ENCODE assay signal across 19 cellular contexts in the genomic region with DNA sequence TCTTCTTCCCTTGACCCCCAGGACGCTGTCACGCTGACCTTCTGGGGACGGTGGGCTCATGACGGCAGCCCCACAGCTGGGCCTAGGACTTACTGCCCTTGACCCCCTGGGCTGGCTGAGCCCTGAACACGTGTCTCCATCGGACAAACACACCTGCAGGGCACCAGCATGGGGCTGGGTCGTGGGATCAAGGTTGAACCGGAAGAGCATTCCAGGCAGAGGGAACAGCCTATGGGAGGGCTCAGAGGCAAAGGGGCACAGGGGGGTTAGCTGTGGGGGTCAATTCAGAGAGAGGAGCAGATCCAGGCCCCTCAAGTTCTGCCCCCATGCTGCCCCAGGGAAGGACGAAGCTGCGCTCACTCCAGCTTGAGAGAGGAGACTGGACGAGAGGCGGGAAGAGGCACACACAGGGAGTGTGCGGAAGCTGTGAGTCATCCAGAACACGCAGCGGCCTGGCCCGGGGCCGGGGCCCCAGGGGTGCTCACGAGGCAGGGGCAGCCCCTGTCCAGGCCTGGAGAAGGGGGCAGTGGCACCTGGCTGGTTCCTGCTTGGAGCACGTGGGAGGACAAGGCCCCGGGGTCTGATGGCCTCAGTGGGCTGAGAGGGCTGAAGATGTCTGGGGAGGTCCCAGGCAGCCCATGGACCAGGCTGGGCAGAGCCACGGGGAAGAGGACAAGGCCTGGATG. TPM values are rescaled to one million over a fixed set of nuclear protein-coding genes. Genes with fewer than 3 reads are reported as not detected.
DNase-seq lines count a peak whose midpoint lies in the region; ATAC-seq and TF ChIP-seq lines count a peak whose summit lies in the region.
"Had no signal": no experiment of that assay in that cellular context is flagged by ENCODE, and none has a peak within 500 bp of the region (broad histone marks: within the 10 kb centered on the region; RNA-seq: fewer than 3 reads in every experiment).

No MANE protein-coding gene starts in this region.

- H3K4me3 ChIP-seq in mammary epithelial cell (replicated peaks in 1 of 3; ENCODE audit: insufficient read depth in 1 of 3, low read depth in 2 of 3, low read length in 3 of 3) = no peak overlapping the region
- H3K4me3 ChIP-seq: esophagus muscularis mucosa, GM23248 had no signal

- no peak overlapping the region for H3K27ac Mint-ChIP-seq in T-helper 17 cell
- H3K27ac Mint-ChIP-seq: activated naive CD4-positive, alpha-beta T cell treated with anti-CD3 and anti-CD28 coated beads for 36 hours; T-helper 2 cell treated with Interferon-gamma antibody and Interleukin-4, amounts not matched to agents 5 μg/mL and 100 μg/mL, for 36 hours had no signal

- in situ Hi-C loops in mammary epithelial cell (cut with MboI; ENCODE audit: low sequenced_read_pairs in 2 of 2) = no loop called here

- H3K4me3 Mint-ChIP-seq in T-helper 17 cell = no peak overlapping the region
- H3K4me3 Mint-ChIP-seq: activated naive CD4-positive, alpha-beta T cell treated with anti-CD3 and anti-CD28 coated beads for 36 hours; central memory CD8-positive, alpha-beta T cell; T-helper 2 cell treated with Interferon-gamma antibody and Interleukin-4, amounts not matched to agents 5 μg/mL and 100 μg/mL, for 36 hours had no signal

- H2AFZ ChIP-seq in mammary epithelial cell (ENCODE audit: low read depth, low read length) = no peak overlapping the region
- H2AFZ ChIP-seq: GM23248 had no signal

- no peaks in the 10 kb centered on the region for H3K79me2 ChIP-seq in mammary epithelial cell (ENCODE audit: insufficient read depth, low read length)

- TF ChIP-seq CTCF in mammary epithelial cell (conservative IDR thresholded peaks at IDR 0.05 in 1 of 2, IDR thresholded peaks at IDR 0.05 in 1 of 2; ENCODE audit: extremely low read depth in 1 of 2, insufficient read depth in 1 of 2, low read depth in 1 of 2, low read length in 2 of 2) = no peak

- CTCF ChIA-PET in mammary epithelial cell (lab: Charles Lee; ENCODE audit: low non-redundant PET) = no interaction called here

- no TSS peak for BruUV-seq in mammary epithelial cell (replicated peaks; lab: Mats Ljungman, UMichigan)

- peaks cover 6% of the 10 kb centered on the region for H3K9me3 ChIP-seq in mammary epithelial cell (replicated peaks; ENCODE audit: insufficient read depth, low read length)
- no peaks in the 10 kb centered on the region for H3K9me3 ChIP-seq in T-helper 17 cell (ENCODE audit: control insufficient read depth, low read length, poor library complexity, severe bottlenecking)

- peak overlapping the region; percentile 15 for H3K4me2 ChIP-seq in mammary epithelial cell (ENCODE audit: insufficient read depth, low read depth, low read length)

- H3K27ac ChIP-seq in mammary epithelial cell (ENCODE audit: insufficient read depth, low read depth, low read length) = no peak overlapping the region
- H3K27ac ChIP-seq: esophagus muscularis mucosa, GM23248 had no signal

- no peak overlapping the region for H3K9ac ChIP-seq in mammary epithelial cell (ENCODE audit: insufficient read depth, low read length)
- H3K9ac ChIP-seq: GM23248 had no signal

- intact Hi-C loops in mammary epithelial cell (cut with micrococcal nuclease) = no loop called here
- intact Hi-C loops in left ventricle myocardium superior (cut with micrococcal nuclease) = no loop called here

- H3K27me3 ChIP-seq in mammary epithelial cell (ENCODE audit: insufficient read depth, low read length) = no peaks in the 10 kb centered on the region

- no peaks in the 10 kb centered on the region for H3K4me1 Mint-ChIP-seq in T-helper 17 cell
- H3K4me1 Mint-ChIP-seq: central memory CD8-positive, alpha-beta T cell had no signal

- dilution Hi-C loops in mammary epithelial cell (cut with HindIII; ENCODE audit: low sequenced_read_pairs) = no loop called here

- no peaks in the 10 kb centered on the region for H3K36me3 ChIP-seq in mammary epithelial cell (ENCODE audit: insufficient read depth, low read length)
- H3K36me3 ChIP-seq: esophagus muscularis mucosa had no signal

- DNase-seq in DMS153 treated with DMSO at 0.1 percent for 48 hours (lab: John Stamatoyannopoulos, UW; ENCODE audit: unreplicated experiment) (peak; percentile 17), NCI-H226 (peak; percentile 83), mammary epithelial cell (peak; percentile 52), mucosa of gallbladder (ENCODE audit: low spot score) (peak; percentile 70), NCI-H526 treated with DMSO at 0.1 percent for 48 hours (lab: John Stamatoyannopoulos, UW) (no peak), T-helper 17 cell (no peak), left ventricle myocardium superior (no peak), NCI-H2029 treated with DMSO at 0.1 percent for 48 hours (lab: John Stamatoyannopoulos, UW) (no peak)
- DNase-seq: activated CD8-positive, alpha-beta memory T cell treated with anti-CD3 and anti-CD28 coated beads for 24 hours; activated naive CD4-positive, alpha-beta T cell treated with anti-CD3 and anti-CD28 coated beads for 36 hours; GM23248; NCI-H2171 treated with DMSO at 0.1 percent for 48 hours; OCI-M1; stimulated activated CD4-positive, alpha-beta T cell treated with anti-CD3 and anti-CD28 coated beads, Interleukin-2, amount 100 ng/mL, for 24 hours had no signal

- WGBS in mammary epithelial cell (ENCODE audit: low coverage, missing lambda C conversion rate) = 67% methylated on average over 11 of the region's 21 CpGs

- H3K36me3 Mint-ChIP-seq in T-helper 17 cell (ENCODE audit: low read depth) = peaks cover 5% of the 10 kb centered on the region

- ATAC-seq in T-helper 17 cell = no peak
- ATAC-seq in left ventricle myocardium superior = no peak

- peaks cover 11% of the 10 kb centered on the region for H3K4me1 ChIP-seq in mammary epithelial cell (ENCODE audit: insufficient read depth, low read length)

- peaks cover 6% of the 10 kb centered on the region for H3K27me3 Mint-ChIP-seq in T-helper 17 cell

- no peaks in the 10 kb centered on the region for H4K20me1 ChIP-seq in mammary epithelial cell (ENCODE audit: insufficient read depth, low read length)

RNA-seq across cellular contexts. Expression of a gene that starts 9.9 kb away (rescaled TPM):
- total RNA-seq in mammary epithelial cell = not detected
- not detected for polyA plus RNA-seq in mammary epithelial cell
- not detected for polyA minus RNA-seq in mammary epithelial cell
- total RNA-seq in mucosa of gallbladder = 5.8 TPM
- total RNA-seq in T-helper 17 cell = not detected
- 25.8 TPM for total RNA-seq in left ventricle myocardium superior
- total RNA-seq: activated naive CD4-positive, alpha-beta T cell treated with anti-CD3 and anti-CD28 coated beads for 36 hours; esophagus muscularis mucosa; GM23248; mononuclear cell; posterior vena cava had no signal
- polyA plus RNA-seq: GM23248 had no signal

RNA-seq across cellular contexts. Expression of a gene that starts 13.6 kb away (rescaled TPM):
- not detected for total RNA-seq in mammary epithelial cell
- polyA plus RNA-seq in mammary epithelial cell = not detected
- polyA minus RNA-seq in mammary epithelial cell = not detected
- not detected for total RNA-seq in mucosa of gallbladder
- total RNA-seq in T-helper 17 cell = not detected
- not detected for total RNA-seq in left ventricle myocardium superior
- total RNA-seq: activated naive CD4-positive, alpha-beta T cell treated with anti-CD3 and anti-CD28 coated beads for 36 hours; esophagus muscularis mucosa; GM23248; mononuclear cell; posterior vena cava had no signal
- polyA plus RNA-seq: GM23248 had no signal

Comparison
In these comparisons a context has a peak if more than half of its experiments do, and no peak if none do; other contexts are left out.
1. DNase-seq: peak in DMS153 treated with DMSO at 0.1 percent for 48 hours (single experiment), NCI-H226 (single experiment), mammary epithelial cell (single experiment) and mucosa of gallbladder (single experiment); none in NCI-H526 treated with DMSO at 0.1 percent for 48 hours (single experiment), T-helper 17 cell (0 of 3), left ventricle myocardium superior (single experiment) and NCI-H2029 treated with DMSO at 0.1 percent for 48 hours (single experiment).